Comparison of ENCODE assay signal across 8 cellular contexts in the genomic region with DNA sequence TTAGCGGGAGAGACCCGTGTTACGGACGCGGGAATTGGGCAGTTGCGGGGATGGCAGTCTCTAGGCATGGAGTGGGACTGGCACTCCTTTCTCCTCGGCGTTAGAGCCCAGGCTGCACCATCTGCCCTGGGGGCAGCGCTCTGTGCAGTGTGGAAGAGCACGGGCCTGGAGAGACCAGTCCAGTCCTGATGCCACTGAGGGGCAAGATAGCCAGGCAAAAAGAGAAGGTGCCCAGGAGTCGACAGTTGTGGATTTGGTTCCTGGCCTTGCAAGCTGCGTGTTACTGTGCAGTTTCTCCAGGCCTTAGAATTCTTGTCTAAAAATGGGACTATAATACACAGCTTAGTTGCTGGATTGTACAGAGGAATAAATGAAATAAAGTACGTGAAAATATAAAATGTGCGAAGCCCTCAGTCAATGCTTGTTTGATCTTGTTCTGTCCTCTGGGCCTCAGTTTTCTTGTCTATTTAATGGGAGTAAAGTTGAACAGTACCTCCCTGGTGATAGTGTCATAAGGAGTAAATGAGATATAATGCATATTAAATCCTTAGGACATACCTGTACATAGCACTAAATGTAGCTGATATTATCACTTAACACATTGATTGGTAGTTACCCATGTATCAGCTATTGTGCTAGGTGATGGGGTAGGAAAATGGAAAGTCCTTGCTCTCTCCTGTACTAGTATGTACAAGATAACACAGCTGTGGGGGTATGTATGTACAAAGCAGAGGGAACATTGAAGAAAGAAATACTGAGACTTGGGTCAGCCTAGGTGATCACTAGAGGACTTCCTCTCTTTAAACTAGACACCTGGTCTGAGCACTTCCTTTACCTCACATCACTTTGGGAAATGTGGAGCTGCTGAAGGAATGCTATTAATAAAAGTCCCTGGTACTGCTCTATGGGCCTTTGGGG. TPM values are rescaled to one million over a fixed set of nuclear protein-coding genes. Genes with fewer than 3 reads are reported as not detected.
DNase-seq lines count a peak whose midpoint lies in the region; ATAC-seq, FAIRE-seq and TF ChIP-seq lines count a peak whose summit lies in the region.

No MANE protein-coding gene starts in this region.

- no peak for ATAC-seq in naive thymus-derived CD8-positive, alpha-beta T cell
- no peak for ATAC-seq in GM19328 (IDR thresholded peaks at IDR 0.05; ENCODE audit: unreplicated experiment)
- no peak for ATAC-seq in HG02798 (IDR thresholded peaks at IDR 0.05; ENCODE audit: poor library complexity, unreplicated experiment)

- H3K36me3 ChIP-seq in OCI-LY1 (ENCODE audit: insufficient read depth, low read length) = peaks cover 28% of the 10 kb centered on the region
- H3K36me3 ChIP-seq in effector memory CD4-positive, alpha-beta T cell (ENCODE audit: control insufficient read depth, insufficient read depth, low read length) = no peaks in the 10 kb centered on the region

- DNase-seq in GM18507 (ENCODE audit: extremely low spot score, insufficient read length, low read depth) = no peak
- DNase-seq in effector memory CD4-positive, alpha-beta T cell = no peak
- DNase-seq in naive thymus-derived CD8-positive, alpha-beta T cell = peak in 1 of 10 donors; percentile 2
- no peak for DNase-seq in occipital lobe (lab: John Stamatoyannopoulos, UW)
- DNase-seq in GM10266 (ENCODE audit: extremely low spot score) = no peak

- POLR2A ChIA-PET in naive thymus-derived CD8-positive, alpha-beta T cell (lab: Charles Lee) = no interaction called here

- peak overlapping the region; percentile 90 for H3K9ac ChIP-seq in OCI-LY1 (ENCODE audit: low read length)

- no peak for TF ChIP-seq CTCF in OCI-LY1 (IDR thresholded peaks at IDR 0.05; ENCODE audit: low read length)
- TF ChIP-seq CTCF in GM10266 (IDR thresholded peaks at IDR 0.05; ENCODE audit: control insufficient read depth, insufficient read depth, low read depth, missing control alignments) = no peak

- no peaks in the 10 kb centered on the region for H3F3A ChIP-seq in OCI-LY1 (ENCODE audit: insufficient read depth, low read length)

- peak overlapping the region; percentile 87 for H3K4me2 ChIP-seq in OCI-LY1 (ENCODE audit: low read length)

- H3K9me3 ChIP-seq in OCI-LY1 (ENCODE audit: low read length) = no peaks in the 10 kb centered on the region
- no peaks in the 10 kb centered on the region for H3K9me3 ChIP-seq in effector memory CD4-positive, alpha-beta T cell (ENCODE audit: control insufficient read depth, low read length)

- H3K27ac ChIP-seq in OCI-LY1 (ENCODE audit: low read depth, low read length, poor library complexity, severe bottlenecking) = peak overlapping the region; percentile 68
- peak overlapping the region; percentile 47 for H3K27ac ChIP-seq in effector memory CD4-positive, alpha-beta T cell (ENCODE audit: insufficient read depth, low read length, poor library complexity, severe bottlenecking)

- H3K4me1 Mint-ChIP-seq in naive thymus-derived CD8-positive, alpha-beta T cell = peaks cover 28 to 50% (median 40%) of the 10 kb centered on the region in 4 donors

- peaks cover 57% of the 10 kb centered on the region for H3K4me1 ChIP-seq in OCI-LY1 (ENCODE audit: insufficient read depth, low read length, severe bottlenecking)
- H3K4me1 ChIP-seq in effector memory CD4-positive, alpha-beta T cell (ENCODE audit: control insufficient read depth, insufficient read depth, low read length, poor library complexity, severe bottlenecking) = peaks cover 11% of the 10 kb centered on the region

- H3K36me3 Mint-ChIP-seq in naive thymus-derived CD8-positive, alpha-beta T cell = peaks cover 0 to 13% (median 2%) of the 10 kb centered on the region in 3 donors

- peaks cover 62% of the 10 kb centered on the region for H3K79me2 ChIP-seq in OCI-LY1 (ENCODE audit: insufficient read depth, low read length)

- no peaks in the 10 kb centered on the region for H3K27me3 ChIP-seq in OCI-LY1 (ENCODE audit: insufficient read depth, low read length)
- no peaks in the 10 kb centered on the region for H3K27me3 ChIP-seq in effector memory CD4-positive, alpha-beta T cell (replicated peaks; ENCODE audit: control insufficient read depth, insufficient read depth, low read length, poor library complexity, severe bottlenecking)

- H3K27ac Mint-ChIP-seq in naive thymus-derived CD8-positive, alpha-beta T cell = peak overlapping the region; percentile 76 to 93 (median 87)

- H3K4me3 ChIP-seq in OCI-LY1 (ENCODE audit: low read depth, low read length, poor library complexity, severe bottlenecking) = peak overlapping the region; percentile 83
- peak overlapping the region; percentile 77 for H3K4me3 ChIP-seq in effector memory CD4-positive, alpha-beta T cell (ENCODE audit: insufficient read depth, low read depth, low read length, poor library complexity, severe bottlenecking)

- no peaks in the 10 kb centered on the region for H3K27me3 Mint-ChIP-seq in naive thymus-derived CD8-positive, alpha-beta T cell

- peaks cover 0 to 2% (median 0%) of the 10 kb centered on the region in 9 donors for H3K9me3 Mint-ChIP-seq in naive thymus-derived CD8-positive, alpha-beta T cell

- H3K9me2 ChIP-seq in OCI-LY1 (ENCODE audit: low read depth, low read length) = no peaks in the 10 kb centered on the region

- no peaks in the 10 kb centered on the region for H4K20me1 ChIP-seq in OCI-LY1 (ENCODE audit: insufficient read depth, low read length)

- no peak overlapping the region for H2AFZ ChIP-seq in OCI-LY1 (ENCODE audit: low read length)

- peak overlapping the region; percentile 80 to 93 (median 87) for H3K4me3 Mint-ChIP-seq in naive thymus-derived CD8-positive, alpha-beta T cell

- peak; percentile 24 for FAIRE-seq in GM18507 (lab: Jason Lieb, UNC)

RNA-seq across cellular contexts. Expression of a gene that starts 1.2 kb away (rescaled TPM):
- 10 to 100 TPM; 77.4 to 78.0 TPM for total RNA-seq in naive thymus-derived CD8-positive, alpha-beta T cell
- polyA plus RNA-seq in naive thymus-derived CD8-positive, alpha-beta T cell = 100 to 1,000 TPM in 1 of 3 donors, 10 to 100 TPM in 2; 91.1 to 117 (median 96.0) TPM
- total RNA-seq in occipital lobe = 326 TPM
